Comparison of ENCODE assay signal across 16 cellular contexts in the genomic region with DNA sequence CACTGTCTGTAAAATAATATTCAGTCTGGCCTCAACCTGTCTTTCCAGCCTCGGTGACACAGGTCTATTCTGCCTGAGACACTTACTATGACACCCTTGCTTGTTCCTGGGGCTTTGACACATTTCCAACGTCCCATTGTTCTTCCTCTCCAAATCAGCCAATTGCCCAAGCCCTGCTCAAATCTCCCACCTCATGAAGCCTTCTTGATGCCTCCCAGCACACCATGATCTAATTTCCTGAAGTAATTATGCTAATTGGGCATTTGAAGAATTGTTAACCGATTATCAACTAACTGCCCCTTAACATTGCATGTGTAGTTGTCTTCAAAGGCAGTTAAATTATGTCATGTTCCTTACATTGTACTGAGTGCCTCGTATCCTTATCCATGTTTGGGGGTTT. TPM values are rescaled to one million over a fixed set of nuclear protein-coding genes. Genes with fewer than 3 reads are reported as not detected.
"Had no signal": no experiment of that assay in that cellular context is flagged by ENCODE, and none has a peak within 500 bp of the region (broad histone marks: within the 10 kb centered on the region; RNA-seq: fewer than 3 reads in every experiment).

No MANE protein-coding gene starts in this region.

- H3K9me3 ChIP-seq: adrenal gland, body of pancreas, prostate gland had no signal

- H3K36me3 ChIP-seq: adrenal gland, prostate gland had no signal

- DNase-seq: activated CD4-positive, alpha-beta T cell treated with anti-CD3 and anti-CD28 coated beads for 48 hours; activated CD8-positive, alpha-beta T cell treated with anti-CD3 and anti-CD28 coated beads, Interleukin-2, amount 10 ng/mL, durations not matched to agents 7 days and 5 days; activated naive CD4-positive, alpha-beta T cell treated with anti-CD3 and anti-CD28 coated beads for 36 hours; adrenal gland; body of pancreas; endodermal cell; occipital lobe; stimulated activated CD4-positive, alpha-beta T cell treated with anti-CD3 and anti-CD28 coated beads, Interleukin-12 subunit alpha, Interleukin-12 subunit beta, amount 100 ng/mL, for 4 hours; stimulated activated naive CD4-positive, alpha-beta T cell treated with Interleukin-2 at 50 U/mL for 16 hours had no signal

- H3K4me1 ChIP-seq: adrenal gland, body of pancreas, prostate gland had no signal

- H3K27me3 ChIP-seq: body of pancreas had no signal

- H3K4me3 ChIP-seq: adrenal gland, body of pancreas, prostate gland had no signal

- H3K36me3 Mint-ChIP-seq: memory B cell, WTC11 had no signal

- H3K4me3 Mint-ChIP-seq: activated CD8-positive, alpha-beta T cell treated with anti-CD3 and anti-CD28 coated beads, Interleukin-2, amount 10 ng/mL, durations not matched to agents 7 days and 5 days; activated naive CD4-positive, alpha-beta T cell treated with anti-CD3 and anti-CD28 coated beads for 36 hours; endodermal cell; memory B cell; nephron; T-helper 1 cell treated with Interleukin-12 subunit alpha and Interleukin-12 subunit beta and Interleukin-4 antibody, amounts not matched to agents 30 μg/mL and 1 μg/mL, for 36 hours; WTC11 had no signal

- H3K27ac Mint-ChIP-seq: activated CD8-positive, alpha-beta T cell treated with anti-CD3 and anti-CD28 coated beads, Interleukin-2, amount 10 ng/mL, durations not matched to agents 7 days and 5 days; activated naive CD4-positive, alpha-beta T cell treated with anti-CD3 and anti-CD28 coated beads for 36 hours; endodermal cell; memory B cell; nephron; T-helper 1 cell treated with Interleukin-12 subunit alpha and Interleukin-12 subunit beta and Interleukin-4 antibody, amounts not matched to agents 30 μg/mL and 1 μg/mL, for 36 hours; WTC11 had no signal

- H3K27ac ChIP-seq: adrenal gland, body of pancreas, prostate gland had no signal

- H3K9me3 Mint-ChIP-seq: activated naive CD4-positive, alpha-beta T cell treated with anti-CD3 and anti-CD28 coated beads for 36 hours; endodermal cell; nephron; T-helper 1 cell treated with Interleukin-12 subunit alpha and Interleukin-12 subunit beta and Interleukin-4 antibody, amounts not matched to agents 30 μg/mL and 1 μg/mL, for 36 hours; WTC11 had no signal

- ATAC-seq: activated CD8-positive, alpha-beta T cell treated with anti-CD3 and anti-CD28 coated beads, Interleukin-2, amount 10 ng/mL, durations not matched to agents 7 days and 5 days; body of pancreas; left lobe of liver; sciatic nerve; WTC11 had no signal

RNA-seq across cellular contexts. Expression of a gene that starts 33.1 kb away (rescaled TPM):
- total RNA-seq: activated CD8-positive, alpha-beta T cell treated with anti-CD3 and anti-CD28 coated beads, Interleukin-2, amount 10 ng/mL, durations not matched to agents 7 days and 5 days had no signal

RNA-seq across cellular contexts. Expression of a gene that starts 58.4 kb away (rescaled TPM):
- total RNA-seq: activated CD8-positive, alpha-beta T cell treated with anti-CD3 and anti-CD28 coated beads, Interleukin-2, amount 10 ng/mL, durations not matched to agents 7 days and 5 days; activated naive CD4-positive, alpha-beta T cell treated with anti-CD3 and anti-CD28 coated beads for 36 hours had no signal
